Comparison of ENCODE assay signal across 10 cellular contexts in the genomic region with DNA sequence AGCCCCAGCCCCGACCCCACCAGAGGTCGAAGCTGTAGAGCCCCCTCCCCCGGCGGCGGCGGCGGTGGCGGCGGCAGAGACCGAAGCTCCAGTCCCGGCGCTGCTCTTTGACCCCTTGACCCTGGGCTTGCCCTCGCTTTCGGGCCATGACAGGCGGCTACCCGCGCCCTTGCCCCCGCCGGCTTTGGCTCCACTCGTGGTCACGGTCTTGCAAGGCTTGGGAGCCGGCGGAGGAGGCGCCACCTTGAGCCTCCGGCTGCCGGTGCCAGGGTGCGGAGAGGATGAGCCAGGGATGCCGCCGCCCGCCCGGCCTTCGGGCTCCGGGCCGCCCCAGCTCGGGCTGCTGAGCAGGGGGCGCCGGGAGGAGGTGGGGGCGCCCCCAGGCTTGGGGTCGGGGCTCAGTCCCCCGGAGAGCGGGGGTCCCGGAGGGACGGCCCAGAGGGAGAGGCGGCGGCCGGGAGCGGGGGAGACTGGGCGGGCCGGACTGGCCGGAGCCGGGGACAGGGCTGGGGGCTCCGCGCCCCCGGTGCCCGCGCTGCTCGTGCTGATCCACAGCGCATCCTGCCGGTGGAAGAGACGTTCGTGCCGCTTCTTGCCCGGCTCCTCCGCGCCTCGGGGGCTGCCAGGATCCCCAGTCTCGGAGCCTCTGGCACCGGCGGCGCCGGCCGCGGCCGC. TPM values are rescaled to one million over a fixed set of nuclear protein-coding genes. Genes with fewer than 3 reads are reported as not detected.
DNase-seq lines count a peak whose midpoint lies in the region; ATAC-seq and TF ChIP-seq lines count a peak whose summit lies in the region.
"Had no signal": no experiment of that assay in that cellular context is flagged by ENCODE, and none has a peak within 500 bp of the region (broad histone marks: within the 10 kb centered on the region; RNA-seq: fewer than 3 reads in every experiment).

No MANE protein-coding gene starts in this region.

- no peak for TF ChIP-seq RAD21 in Ishikawa (IDR thresholded peaks at IDR 0.05; ENCODE audit: low read depth)

- no peaks in the 10 kb centered on the region for H3K9me3 Mint-ChIP-seq in nephron

- H3K27ac ChIP-seq in ectodermal cell (ENCODE audit: insufficient read depth, low read depth, low read length, poor library complexity, severe bottlenecking) = no peak overlapping the region

- no peak for ATAC-seq in HG02571 (IDR thresholded peaks at IDR 0.05; ENCODE audit: unreplicated experiment)
- no peak for ATAC-seq in GM18867 (IDR thresholded peaks at IDR 0.05; ENCODE audit: unreplicated experiment)
- no peak for ATAC-seq in HG03342 (IDR thresholded peaks at IDR 0.05; ENCODE audit: unreplicated experiment)
- ATAC-seq: HCT116 had no signal

- H3K4me1 Mint-ChIP-seq in nephron = peaks cover 34% of the 10 kb centered on the region

- H3K4me3 ChIP-seq in AG04449 (ENCODE audit: low read depth, low read length) (peak overlapping the region; percentile 42), ectodermal cell (ENCODE audit: insufficient read depth, low read depth, low read length) (peak overlapping the region; percentile 44)

- H3K36me3 Mint-ChIP-seq in nephron (ENCODE audit: low read depth) = no peaks in the 10 kb centered on the region

- peaks cover 90% of the 10 kb centered on the region for H3K27me3 Mint-ChIP-seq in nephron (ENCODE audit: low read depth)

- H3K36me3 ChIP-seq in ectodermal cell (ENCODE audit: control insufficient read depth, insufficient read depth, low read length) = no peaks in the 10 kb centered on the region

- no peak overlapping the region for H3K27ac Mint-ChIP-seq in nephron

- TF ChIP-seq CTCF in AG04449 (IDR thresholded peaks at IDR 0.05; ENCODE audit: insufficient read depth, low read length, missing control alignments) (peak; percentile 59), nephron (IDR thresholded peaks at IDR 0.05; ENCODE audit: unreplicated experiment in 3 of 3) (peak; percentile 34 to 43 (median 36))

- DNase-seq in AG04449 (ENCODE audit: low read depth, low spot score) (no peak), SW 1271 (lab: John Stamatoyannopoulos, UW) (no peak)
- DNase-seq: NCI-H187 had no signal

- no peaks in the 10 kb centered on the region for H3K9me3 ChIP-seq in ectodermal cell (ENCODE audit: control insufficient read depth, low read length)

- POLR2A ChIA-PET in AG04449 (lab: Yijun Ruan, JAX) = no interaction called here

- WGBS in ectodermal cell, 2 experiments = 1% methylated on average over 74 of the region's 74 CpGs

- no peak for TF ChIP-seq EP300 in Ishikawa (IDR thresholded peaks at IDR 0.05; ENCODE audit: borderline replicate concordance)

- peak overlapping the region in 1 of 3 experiments; percentile 29 for H3K4me3 Mint-ChIP-seq in nephron

- H3K27me3 ChIP-seq in ectodermal cell (ENCODE audit: control insufficient read depth, insufficient read depth, low read length, poor library complexity, severe bottlenecking) = peaks cover 100% of the 10 kb centered on the region

- peaks cover 30% of the 10 kb centered on the region for H3K4me1 ChIP-seq in ectodermal cell (ENCODE audit: control insufficient read depth, insufficient read depth, low read length)

- CTCF ChIA-PET in AG04449 (lab: Yijun Ruan, JAX) = interaction anchor here (1.3 to 5.2 kb wide), 6 partner anchors 12 to 284 kb away, joined by 3 to 82 read pairs (median 4); partner anchors contain the start of gene PIP4K2C

TF ChIP-seq in Ishikawa, 13 proteins besides CTCF, POLR2A, EP300 and RAD21:
- TF ChIP-seq ZBTB7A (IDR thresholded peaks at IDR 0.05; ENCODE audit: low read depth) (peak; percentile 62; the same call in 1 of the 2 replicates), TAF1 (IDR thresholded peaks at IDR 0.05; ENCODE audit: low read depth) (no peak)

RNA-seq across cellular contexts. Expression of gene AGAP2, which starts 0.9 kb away (rescaled TPM):
- 2.3 TPM for polyA plus RNA-seq in ectodermal cell (2013, experiment 1 of 4)
- polyA plus RNA-seq in ectodermal cell (2013, experiment 2 of 4) = 2.6 TPM
- 3.1 TPM for polyA plus RNA-seq in ectodermal cell (2013, experiment 3 of 4)
- polyA plus RNA-seq in ectodermal cell (2013, experiment 4 of 4) = 2.5 TPM

RNA-seq across cellular contexts. Expression of gene TSPAN31, which starts 7.2 kb away (rescaled TPM):
- polyA plus RNA-seq in ectodermal cell (2013, experiment 1 of 4) = 26.4 TPM
- polyA plus RNA-seq in ectodermal cell (2013, experiment 2 of 4) = 30.1 TPM
- polyA plus RNA-seq in ectodermal cell (2013, experiment 3 of 4) = 33.6 TPM
- 34.1 TPM for polyA plus RNA-seq in ectodermal cell (2013, experiment 4 of 4)

RNA-seq across cellular contexts. Expression of gene CDK4, which starts 14.5 kb away (rescaled TPM):
- 202 TPM for polyA plus RNA-seq in ectodermal cell (2013, experiment 1 of 4)
- polyA plus RNA-seq in ectodermal cell (2013, experiment 2 of 4) = 214 TPM
- 156 TPM for polyA plus RNA-seq in ectodermal cell (2013, experiment 3 of 4)
- polyA plus RNA-seq in ectodermal cell (2013, experiment 4 of 4) = 145 TPM

RNA-seq across cellular contexts. Expression of gene MARCHF9, which starts 17.3 kb away (rescaled TPM):
- polyA plus RNA-seq in ectodermal cell (2013, experiment 1 of 4) = 13.2 TPM
- 14.9 TPM for polyA plus RNA-seq in ectodermal cell (2013, experiment 2 of 4)
- polyA plus RNA-seq in ectodermal cell (2013, experiment 3 of 4) = 10.8 TPM
- polyA plus RNA-seq in ectodermal cell (2013, experiment 4 of 4) = 12.8 TPM

RNA-seq across cellular contexts. Expression of gene CYP27B1, which starts 29.3 kb away (rescaled TPM):
- 2.3 TPM for polyA plus RNA-seq in ectodermal cell (2013, experiment 1 of 4)
- polyA plus RNA-seq in ectodermal cell (2013, experiment 2 of 4) = 2.0 TPM
- polyA plus RNA-seq in ectodermal cell (2013, experiment 3 of 4) = 0.85 TPM
- polyA plus RNA-seq in ectodermal cell (2013, experiment 4 of 4) = 1.1 TPM
